15 cellular contexts compared by ENCODE assay signal in genomic region chr2:109436635-109437225, GRCh38.
DNase-seq lines count a peak whose midpoint lies in the region; ATAC-seq and TF ChIP-seq lines count a peak whose summit lies in the region.
"Had no signal": no experiment of that assay in that cellular context is flagged by ENCODE, and none has a peak within 500 bp of the region (broad histone marks: within the 10 kb centered on the region; RNA-seq: fewer than 3 reads in every experiment).

No MANE protein-coding gene starts in this region.

- H3K4me3 Mint-ChIP-seq in endodermal cell = no peak overlapping the region
- no peak overlapping the region for H3K4me3 Mint-ChIP-seq in T-helper 2 cell treated with Interferon-gamma antibody and Interleukin-4, amounts not matched to agents 5 μg/mL and 100 μg/mL, for 36 hours
- H3K4me3 Mint-ChIP-seq: activated T-cell treated with anti-CD3 and anti-CD28 coated beads, Interleukin-2, amount 50 U/mL, for 72 hours; T-cell had no signal

- peaks cover 36% of the 10 kb centered on the region for H3K4me1 Mint-ChIP-seq in endodermal cell
- H3K4me1 Mint-ChIP-seq in T-helper 2 cell treated with Interferon-gamma antibody and Interleukin-4, amounts not matched to agents 5 μg/mL and 100 μg/mL, for 36 hours (ENCODE audit: low read depth) = no peaks in the 10 kb centered on the region
- H3K4me1 Mint-ChIP-seq: T-cell had no signal

- no peak for TF ChIP-seq CTCF in endodermal cell (conservative IDR thresholded peaks at IDR 0.05)
- TF ChIP-seq CTCF in thoracic aorta (IDR thresholded peaks at IDR 0.05) = no peak
- no peak for TF ChIP-seq CTCF in omental fat pad (IDR thresholded peaks at IDR 0.05)

- H3K4me1 ChIP-seq in endodermal cell (ENCODE audit: control insufficient read depth, insufficient read depth, low read length) (no peaks in the 10 kb centered on the region), mucosa of rectum (ENCODE audit: control insufficient read depth in 2 of 2, insufficient read depth in 2 of 2, low read length in 2 of 2) (peaks cover 9% of the 10 kb centered on the region in 2 donors), thoracic aorta (ENCODE audit: control insufficient read depth in 1 of 2, low read depth in 2 of 2) (peaks cover 40 to 58% of the 10 kb centered on the region in 2 donors)

- no peak overlapping the region for H3K27ac Mint-ChIP-seq in endodermal cell
- no peak overlapping the region for H3K27ac Mint-ChIP-seq in T-helper 2 cell treated with Interferon-gamma antibody and Interleukin-4, amounts not matched to agents 5 μg/mL and 100 μg/mL, for 36 hours
- H3K27ac Mint-ChIP-seq: activated T-cell treated with anti-CD3 and anti-CD28 coated beads, Interleukin-2, amount 50 U/mL, for 72 hours; T-cell had no signal

- H3K4me3 ChIP-seq in endodermal cell (ENCODE audit: low read length) (no peak overlapping the region), mucosa of rectum (ENCODE audit: low read length in 2 of 2) (no peak overlapping the region), thoracic aorta (no peak overlapping the region)
- H3K4me3 ChIP-seq: BLaER1 treated with 17β-estradiol and CSF1 and Interleukin-3, amounts not matched to agents 10 nM and 100 nM had no signal

- DNase-seq in NCI-H510A (lab: John Stamatoyannopoulos, UW) = peak; percentile 79
- peak; percentile 56 for DNase-seq in endodermal cell
- DNase-seq in thoracic aorta (ENCODE audit: low spot score) = no peak
- no peak for DNase-seq in omental fat pad (ENCODE audit: low spot score)
- DNase-seq in NCI-H774 (lab: John Stamatoyannopoulos, UW) = no peak
- no peak for DNase-seq in T-helper 2 cell treated with Interferon-gamma antibody and Interleukin-4, amounts not matched to agents 5 μg/mL and 100 μg/mL, for 36 hours (ENCODE audit: low spot score)
- no peak for DNase-seq in iPS-NIHi11 (ENCODE audit: low spot score)
- DNase-seq: activated CD4-positive, alpha-beta T cell treated with anti-CD3 and anti-CD28 coated beads for 48 hours; activated T-cell treated with anti-CD3 and anti-CD28 coated beads, Interleukin-2, amount 50 U/mL, for 72 hours; effector memory CD4-positive, alpha-beta T cell; kidney glomerular epithelial cell; T-cell had no signal

- H3K27me3 Mint-ChIP-seq in endodermal cell (ENCODE audit: insufficient read depth) = no peaks in the 10 kb centered on the region
- peaks cover 5% of the 10 kb centered on the region for H3K27me3 Mint-ChIP-seq in T-helper 2 cell treated with Interferon-gamma antibody and Interleukin-4, amounts not matched to agents 5 μg/mL and 100 μg/mL, for 36 hours (ENCODE audit: low read depth)

- H3K9ac ChIP-seq in endodermal cell (ENCODE audit: extremely low read depth, low read length, poor library complexity, severe bottlenecking) (no peak overlapping the region), mucosa of rectum (ENCODE audit: low read depth in 1 of 2, low read length in 2 of 2) (no peak overlapping the region)
- H3K9ac ChIP-seq: BLaER1 treated with 17β-estradiol and CSF1 and Interleukin-3, amounts not matched to agents 10 nM and 100 nM had no signal

- H3K36me3 Mint-ChIP-seq in endodermal cell (ENCODE audit: low read depth) = peaks cover 6% of the 10 kb centered on the region
- no peaks in the 10 kb centered on the region for H3K36me3 Mint-ChIP-seq in T-helper 2 cell treated with Interferon-gamma antibody and Interleukin-4, amounts not matched to agents 5 μg/mL and 100 μg/mL, for 36 hours (ENCODE audit: low read depth)

- 87 to 91% methylated on average over 8 to 15 of the region's 15 CpGs for WGBS in endodermal cell (ENCODE audit: insufficient coverage in 1 of 2, insufficient read length in 1 of 2), 2 experiments

- no peaks in the 10 kb centered on the region for H3K36me3 ChIP-seq in endodermal cell (ENCODE audit: control insufficient read depth, insufficient read depth, low read length)
- H3K36me3 ChIP-seq in mucosa of rectum (ENCODE audit: control insufficient read depth in 2 of 2, insufficient read depth in 2 of 2, low read length in 2 of 2) = no peaks in the 10 kb centered on the region
- H3K36me3 ChIP-seq in thoracic aorta = no peaks in the 10 kb centered on the region

- H3K9me3 ChIP-seq in endodermal cell (ENCODE audit: control insufficient read depth, low read length) (peaks cover 9% of the 10 kb centered on the region), mucosa of rectum (ENCODE audit: control insufficient read depth in 2 of 2, low read length in 2 of 2) (peaks cover 0 to 1% of the 10 kb centered on the region in 2 donors), thoracic aorta (no peaks in the 10 kb centered on the region)
- H3K9me3 ChIP-seq: neutrophil had no signal

- H3K27ac ChIP-seq in endodermal cell (ENCODE audit: low read depth, low read length) (no peak overlapping the region), mucosa of rectum (ENCODE audit: low read depth in 2 of 2, low read length in 2 of 2) (peak overlapping the region; percentile 62 to 66), thoracic aorta (peak overlapping the region; percentile 93 to 95)
- H3K27ac ChIP-seq: BLaER1 treated with 17β-estradiol and CSF1 and Interleukin-3, amounts not matched to agents 10 nM and 100 nM; neutrophil had no signal

- H3K27me3 ChIP-seq in endodermal cell (ENCODE audit: control insufficient read depth, insufficient read depth, low read length, poor library complexity, severe bottlenecking) = no peaks in the 10 kb centered on the region
- no peaks in the 10 kb centered on the region for H3K27me3 ChIP-seq in mucosa of rectum (ENCODE audit: control insufficient read depth in 2 of 2, insufficient read depth in 2 of 2, low read length in 2 of 2)
- no peaks in the 10 kb centered on the region for H3K27me3 ChIP-seq in thoracic aorta (replicated peaks; ENCODE audit: insufficient read depth)
- H3K27me3 ChIP-seq: BLaER1 treated with 17β-estradiol and CSF1 and Interleukin-3, amounts not matched to agents 10 nM and 100 nM; neutrophil had no signal

- H3K9me3 Mint-ChIP-seq in endodermal cell = peaks cover 10% of the 10 kb centered on the region
- H3K9me3 Mint-ChIP-seq in T-helper 2 cell treated with Interferon-gamma antibody and Interleukin-4, amounts not matched to agents 5 μg/mL and 100 μg/mL, for 36 hours = peaks cover 17% of the 10 kb centered on the region

- ATAC-seq in thoracic aorta (ENCODE audit: insufficient number of reproducible peaks, low FRiP score, low read depth) = no peak
- no peak for ATAC-seq in omental fat pad (ENCODE audit: low FRiP score)
- ATAC-seq: activated T-cell treated with anti-CD3 and anti-CD28 coated beads, Interleukin-2, amount 50 U/mL, for 72 hours; T-cell had no signal

Comparison
In these comparisons a context has a peak if more than half of its experiments do, and no peak if none do; other contexts are left out.
1. DNase-seq: peak in NCI-H510A (single experiment) and endodermal cell (single experiment); none in thoracic aorta (single experiment), omental fat pad (single experiment), NCI-H774 (single experiment), T-helper 2 cell treated with Interferon-gamma antibody and Interleukin-4, amounts not matched to agents 5 μg/mL and 100 μg/mL, for 36 hours (single experiment) and iPS-NIHi11 (single experiment).